Comparison of ENCODE assay signal across 7 cellular contexts in genomic region chr1:220528049-220528678, GRCh38. TPM values are rescaled to one million over a fixed set of nuclear protein-coding genes. Genes with fewer than 3 reads are reported as not detected.
DNase-seq lines count a peak whose midpoint lies in the region; ATAC-seq and TF ChIP-seq lines count a peak whose summit lies in the region.

Gene MARK1, plus strand, starts transcription at chr1:220528136. Its CDS starts 687 bp downstream, at chr1:220528823.

- H3K4me1 ChIP-seq in esophagus squamous epithelium (peaks cover 0 to 38% (median 10%) of the 10 kb centered on the region in 3 donors), urinary bladder (ENCODE audit: insufficient read depth) (no peaks in the 10 kb centered on the region)

- intact Hi-C loops in esophagus squamous epithelium (cut with DNase I), result no loop called here

- WGBS in esophagus squamous epithelium, 2 donors, result 0 to 3% methylated on average over 28 to 32 of the region's 87 CpGs
- WGBS in urinary bladder, result under 1% methylated on average over 87 of the region's 87 CpGs

- TF ChIP-seq CTCF in GM10248 (IDR thresholded peaks at IDR 0.05; ENCODE audit: control extremely low read depth, extremely low read depth, low read depth, missing control alignments) (no peak), WI38 (IDR thresholded peaks at IDR 0.05; ENCODE audit: low read depth, low read length) (no peak), esophagus squamous epithelium (IDR thresholded peaks at IDR 0.05) (no peak)

- H3K9me3 ChIP-seq in esophagus squamous epithelium, result no peaks in the 10 kb centered on the region

- POLR2A ChIA-PET in GM10248 (lab: Yijun Ruan, JAX), result no interaction called here

- TF ChIP-seq POLR2A in esophagus squamous epithelium (IDR thresholded peaks at IDR 0.05), result peak in 2 of 4 donors; percentile 54 to 65

- peak; percentile 56 for DNase-seq in GM10248 (ENCODE audit: extremely low spot score)
- DNase-seq in LoVo (ENCODE audit: low spot score), result peak; percentile 55
- no peak for DNase-seq in esophagus squamous epithelium (lab: John Stamatoyannopoulos, UW)
- DNase-seq in mucosa of gallbladder (ENCODE audit: low spot score), result peak; percentile 57

- ATAC-seq in GM21619 (IDR thresholded peaks at IDR 0.05; ENCODE audit: unreplicated experiment), result peak; percentile 59

- H3K27ac ChIP-seq in esophagus squamous epithelium (peak within 1 kb of the TSS; percentile 88 to 94 (median 92)), urinary bladder (ENCODE audit: low read depth) (peak within 1 kb of the TSS; percentile 94)

- H3K4me3 ChIP-seq in WI38 (ENCODE audit: low read depth, low read length) (peak within 1 kb of the TSS; percentile 58), esophagus squamous epithelium (peak within 1 kb of the TSS; percentile 76 to 95 (median 92)), urinary bladder (ENCODE audit: low read depth, low read length) (peak within 1 kb of the TSS; percentile 89)

- H3K27me3 ChIP-seq in esophagus squamous epithelium, result peaks cover 0 to 12% (median 0%) of the 10 kb centered on the region in 4 donors

- CTCF ChIA-PET in GM10248 (lab: Yijun Ruan, JAX), result no interaction called here

- H3K36me3 ChIP-seq in esophagus squamous epithelium (no peaks in the 10 kb centered on the region), urinary bladder (ENCODE audit: insufficient read depth) (no peaks in the 10 kb centered on the region)

RNA-seq across cellular contexts. Expression of gene MARK1, which starts in this region (rescaled TPM):
- total RNA-seq in esophagus squamous epithelium (10 to 100 TPM in 1 of 4 donors, 1 to 10 TPM in 3; 3.9 to 11.3 (median 6.6) TPM), mucosa of gallbladder (5.1 TPM), urinary bladder (21.4 TPM)
- polyA plus RNA-seq in urinary bladder, result 7.8 TPM
